24 cellular contexts compared by ENCODE assay signal in genomic region chr22:47914481-47915097, GRCh38.
"Had no signal": no experiment of that assay in that cellular context is flagged by ENCODE, and none has a peak within 500 bp of the region (broad histone marks: within the 10 kb centered on the region; RNA-seq: fewer than 3 reads in every experiment).

No MANE protein-coding gene starts in this region.

- H2AFZ ChIP-seq: neural progenitor cell had no signal

- H3K4me2 ChIP-seq: neural progenitor cell had no signal

- FAIRE-seq: bronchial epithelial cell, colon had no signal

- H3K4me1 ChIP-seq: esophagus muscularis mucosa, heart right ventricle, left ventricle myocardium inferior, suprapubic skin, tibial nerve had no signal

- ATAC-seq: heart right ventricle, natural killer cell, right cardiac atrium had no signal

- DNase-seq: activated CD4-positive, alpha-beta T cell treated with anti-CD3 and anti-CD28 coated beads for 4 hours; activated CD4-positive, alpha-beta T cell treated with anti-CD3 and anti-CD28 coated beads, Interleukin-2, amount 50 U/mL, for 4 hours; activated CD8-positive, alpha-beta memory T cell treated with anti-CD3 and anti-CD28 coated beads for 24 hours; activated effector memory CD4-positive, alpha-beta T cell treated with Interleukin-2 at 50 U/mL for 16 hours; activated naive CD4-positive, alpha-beta T cell treated with Interleukin-2 at 50 U/mL for 16 hours; anterior cingulate cortex; dermis blood vessel endothelial cell; effector CD4-positive, alpha-beta T cell; foreskin melanocyte; heart right ventricle; kidney glomerular epithelial cell; left ventricle myocardium inferior; mesendoderm; natural killer cell; right cardiac atrium; spleen; stimulated activated naive CD4-positive, alpha-beta T cell had no signal

- H3K36me3 ChIP-seq: esophagus muscularis mucosa, heart right ventricle, left ventricle myocardium inferior, neural progenitor cell, spleen, suprapubic skin, tibial nerve had no signal

- H3K27me3 ChIP-seq: neural progenitor cell, spleen, suprapubic skin, tibial nerve had no signal

- H3K4me3 ChIP-seq: esophagus muscularis mucosa, heart right ventricle, left ventricle myocardium inferior, lung, neural progenitor cell, spleen, suprapubic skin, tibial nerve had no signal

- H3K9ac ChIP-seq: neural progenitor cell had no signal

- H3K27ac ChIP-seq: esophagus muscularis mucosa, heart right ventricle, left ventricle myocardium inferior, neural progenitor cell, spleen, suprapubic skin, tibial nerve had no signal
